Comparison of ENCODE assay signal across 15 cellular contexts in genomic region chr1:41657679-41658078, GRCh38.
DNase-seq lines count a peak whose midpoint lies in the region; TF ChIP-seq lines count a peak whose summit lies in the region.
"Had no signal": no experiment of that assay in that cellular context is flagged by ENCODE, and none has a peak within 500 bp of the region (broad histone marks: within the 10 kb centered on the region; RNA-seq: fewer than 3 reads in every experiment).

No MANE protein-coding gene starts in this region.

- intact Hi-C loops in activated CD4-positive, alpha-beta memory T cell treated with anti-CD3 and anti-CD28 coated beads for 36 hours (cut with micrococcal nuclease): no loop called here
- intact Hi-C loops in dendritic cell treated with granulocyte-macrophage colony-stimulating factor and Interleukin-4, amounts not matched to agents 40 ng/mL and 50 ng/mL, for 4 days (cut with micrococcal nuclease): loop anchor here (2.0 kb wide), 1 partner anchor 71 kb away; no protein-coding TSS in a partner anchor

- H3K4me2 ChIP-seq in BLaER1 treated with 17β-estradiol and CSF1 and Interleukin-3, amounts not matched to agents 10 nM and 100 nM: peak overlapping the region; percentile 76 to 99 (median 97)
- no peak overlapping the region for H3K4me2 ChIP-seq in OCI-LY1 (ENCODE audit: low read length)

- H3K9me3 ChIP-seq in BLaER1 treated with 17β-estradiol and CSF1 and Interleukin-3, amounts not matched to agents 10 nM and 100 nM (replicated peaks in 1 of 11): no peaks in the 10 kb centered on the region
- H3K9me3 ChIP-seq in OCI-LY1 (ENCODE audit: low read length): no peaks in the 10 kb centered on the region
- H3K9me3 ChIP-seq: left lung, mucosa of descending colon had no signal

- CTCF ChIA-PET in activated CD4-positive, alpha-beta memory T cell treated with anti-CD3 and anti-CD28 coated beads for 36 hours (lab: Charles Lee): interaction anchor here (1.2 to 1.8 kb wide), 3 partner anchors 16 to 84 kb away, joined by 3 to 10 read pairs (median 5); no protein-coding TSS in a partner anchor
- CTCF ChIA-PET in activated CD4-positive, alpha-beta memory T cell treated with anti-CD3 and anti-CD28 coated beads, Interleukin-2, amount 10 ng/mL, durations not matched to agents 7 days and 5 days (lab: Charles Lee): interaction anchor here (1.5 kb wide), 1 partner anchor 16 kb away, joined by 3 read pairs; no protein-coding TSS in a partner anchor

- 0 out of 22 replicates have a peak, but pooled peaks cover 0 to 5% (median 0%) of the 10 kb centered on the region in 11 experiments for H3K36me3 ChIP-seq in BLaER1 treated with 17β-estradiol and CSF1 and Interleukin-3, amounts not matched to agents 10 nM and 100 nM
- no peaks in the 10 kb centered on the region for H3K36me3 ChIP-seq in OCI-LY1 (ENCODE audit: insufficient read depth, low read length)
- H3K36me3 ChIP-seq: left lung had no signal

- H3K36me3 Mint-ChIP-seq in activated CD4-positive, alpha-beta memory T cell treated with anti-CD3 and anti-CD28 coated beads for 36 hours: peaks cover 40% of the 10 kb centered on the region
- H3K36me3 Mint-ChIP-seq in activated CD4-positive, alpha-beta memory T cell treated with anti-CD3 and anti-CD28 coated beads, Interleukin-2, amount 10 ng/mL, durations not matched to agents 7 days and 5 days (ENCODE audit: low read depth): peaks cover 36% of the 10 kb centered on the region
- H3K36me3 Mint-ChIP-seq in dendritic cell treated with granulocyte-macrophage colony-stimulating factor and Interleukin-4, amounts not matched to agents 40 ng/mL and 50 ng/mL, for 4 days (ENCODE audit: low read depth): peaks cover 22% of the 10 kb centered on the region
- no peaks in the 10 kb centered on the region for H3K36me3 Mint-ChIP-seq in nephron progenitor cell (ENCODE audit: low read depth)

- H3K4me1 Mint-ChIP-seq in activated CD4-positive, alpha-beta memory T cell treated with anti-CD3 and anti-CD28 coated beads for 36 hours (ENCODE audit: low read depth): peaks cover 77% of the 10 kb centered on the region
- H3K4me1 Mint-ChIP-seq in activated CD4-positive, alpha-beta memory T cell treated with anti-CD3 and anti-CD28 coated beads, Interleukin-2, amount 10 ng/mL, durations not matched to agents 7 days and 5 days: peaks cover 75% of the 10 kb centered on the region
- peaks cover 83% of the 10 kb centered on the region for H3K4me1 Mint-ChIP-seq in dendritic cell treated with granulocyte-macrophage colony-stimulating factor and Interleukin-4, amounts not matched to agents 40 ng/mL and 50 ng/mL, for 4 days (ENCODE audit: low read depth)
- peaks cover 27% of the 10 kb centered on the region for H3K4me1 Mint-ChIP-seq in nephron progenitor cell

- no peak for TF ChIP-seq CTCF in OCI-LY1 (IDR thresholded peaks at IDR 0.05; ENCODE audit: low read length)
- TF ChIP-seq CTCF in nephron progenitor cell (IDR thresholded peaks at IDR 0.05): no peak

- DNase-seq in activated CD4-positive, alpha-beta memory T cell treated with anti-CD3 and anti-CD28 coated beads for 36 hours: no peak
- DNase-seq in activated CD4-positive, alpha-beta memory T cell treated with anti-CD3 and anti-CD28 coated beads, Interleukin-2, amount 10 ng/mL, durations not matched to agents 7 days and 5 days: no peak
- DNase-seq in epidermal melanocyte (ENCODE audit: insufficient read length, low spot score) (no peak), nephron progenitor cell (no peak), amniotic stem cell (lab: John Stamatoyannopoulos, UW) (no peak)
- DNase-seq: ACHN, erythroblast, NCI-H1417, NCI-H2227 treated with DMSO at 0.1 percent for 48 hours, SHP77 had no signal

- H2AFZ ChIP-seq in OCI-LY1 (ENCODE audit: low read length): no peak overlapping the region

- H3K27me3 ChIP-seq in BLaER1 treated with 17β-estradiol and CSF1 and Interleukin-3, amounts not matched to agents 10 nM and 100 nM: peaks cover 0 to 3% (median 0%) of the 10 kb centered on the region in 11 experiments; a peak in 1 of 22 replicates
- H3K27me3 ChIP-seq in OCI-LY1 (ENCODE audit: insufficient read depth, low read length): no peaks in the 10 kb centered on the region

- H3K9me3 Mint-ChIP-seq in activated CD4-positive, alpha-beta memory T cell treated with anti-CD3 and anti-CD28 coated beads for 36 hours: no peaks in the 10 kb centered on the region
- no peaks in the 10 kb centered on the region for H3K9me3 Mint-ChIP-seq in activated CD4-positive, alpha-beta memory T cell treated with anti-CD3 and anti-CD28 coated beads, Interleukin-2, amount 10 ng/mL, durations not matched to agents 7 days and 5 days
- H3K9me3 Mint-ChIP-seq in dendritic cell treated with granulocyte-macrophage colony-stimulating factor and Interleukin-4, amounts not matched to agents 40 ng/mL and 50 ng/mL, for 4 days: no peaks in the 10 kb centered on the region
- no peaks in the 10 kb centered on the region for H3K9me3 Mint-ChIP-seq in nephron progenitor cell

- H3K27ac Mint-ChIP-seq in activated CD4-positive, alpha-beta memory T cell treated with anti-CD3 and anti-CD28 coated beads for 36 hours: peak overlapping the region; percentile 55
- H3K27ac Mint-ChIP-seq in activated CD4-positive, alpha-beta memory T cell treated with anti-CD3 and anti-CD28 coated beads, Interleukin-2, amount 10 ng/mL, durations not matched to agents 7 days and 5 days: no peak overlapping the region
- H3K27ac Mint-ChIP-seq in dendritic cell treated with granulocyte-macrophage colony-stimulating factor and Interleukin-4, amounts not matched to agents 40 ng/mL and 50 ng/mL, for 4 days: peak overlapping the region; percentile 81
- H3K27ac Mint-ChIP-seq in nephron progenitor cell: no peak overlapping the region

- H3K4me3 ChIP-seq in BLaER1 treated with 17β-estradiol and CSF1 and Interleukin-3, amounts not matched to agents 10 nM and 100 nM: no peak overlapping the region
- H3K4me3 ChIP-seq in OCI-LY1 (ENCODE audit: low read depth, low read length, poor library complexity, severe bottlenecking): no peak overlapping the region
- H3K4me3 ChIP-seq: left lung, mucosa of descending colon had no signal

- 0 out of 22 replicates have a peak overlapping the region, but pooled peaks of 2 of the 11 experiments have one; percentile 35 to 50 for H3K9ac ChIP-seq in BLaER1 treated with 17β-estradiol and CSF1 and Interleukin-3, amounts not matched to agents 10 nM and 100 nM
- no peak overlapping the region for H3K9ac ChIP-seq in OCI-LY1 (ENCODE audit: low read length)

- H3K27me3 Mint-ChIP-seq in activated CD4-positive, alpha-beta memory T cell treated with anti-CD3 and anti-CD28 coated beads for 36 hours: no peaks in the 10 kb centered on the region
- H3K27me3 Mint-ChIP-seq in activated CD4-positive, alpha-beta memory T cell treated with anti-CD3 and anti-CD28 coated beads, Interleukin-2, amount 10 ng/mL, durations not matched to agents 7 days and 5 days: no peaks in the 10 kb centered on the region
- peaks cover 4% of the 10 kb centered on the region for H3K27me3 Mint-ChIP-seq in dendritic cell treated with granulocyte-macrophage colony-stimulating factor and Interleukin-4, amounts not matched to agents 40 ng/mL and 50 ng/mL, for 4 days
- peaks cover 28% of the 10 kb centered on the region for H3K27me3 Mint-ChIP-seq in nephron progenitor cell (ENCODE audit: low read depth, poor library complexity)

- POLR2A ChIA-PET in activated CD4-positive, alpha-beta memory T cell treated with anti-CD3 and anti-CD28 coated beads for 36 hours (lab: Charles Lee): no interaction called here
- POLR2A ChIA-PET in activated CD4-positive, alpha-beta memory T cell treated with anti-CD3 and anti-CD28 coated beads, Interleukin-2, amount 10 ng/mL, durations not matched to agents 7 days and 5 days (lab: Charles Lee): interaction anchor here (1.3 to 2.9 kb wide), 3 partner anchors 11 to 26 kb away, joined by 3 to 13 read pairs (median 9); no protein-coding TSS in a partner anchor

- peaks cover 0 to 76% (median 29%) of the 10 kb centered on the region in 11 experiments; a peak in 10 of 22 replicates for H4K20me1 ChIP-seq in BLaER1 treated with 17β-estradiol and CSF1 and Interleukin-3, amounts not matched to agents 10 nM and 100 nM
- H4K20me1 ChIP-seq in OCI-LY1 (ENCODE audit: insufficient read depth, low read length): no peaks in the 10 kb centered on the region

- peaks cover 82 to 93% (median 91%) of the 10 kb centered on the region in 10 experiments for H3K4me1 ChIP-seq in BLaER1 treated with 17β-estradiol and CSF1 and Interleukin-3, amounts not matched to agents 10 nM and 100 nM
- H3K4me1 ChIP-seq in OCI-LY1 (ENCODE audit: insufficient read depth, low read length, severe bottlenecking): peaks cover 85% of the 10 kb centered on the region

- H3K79me2 ChIP-seq in OCI-LY1 (ENCODE audit: insufficient read depth, low read length): peaks cover 14% of the 10 kb centered on the region; the same call in 1 of the 2 replicates

- peak overlapping the region in 4 of 11 experiments; percentile 7 to 47 (median 26); a peak in 3 of 22 replicates for H3K27ac ChIP-seq in BLaER1 treated with 17β-estradiol and CSF1 and Interleukin-3, amounts not matched to agents 10 nM and 100 nM
- peak overlapping the region; percentile 75 for H3K27ac ChIP-seq in OCI-LY1 (ENCODE audit: low read depth, low read length, poor library complexity, severe bottlenecking)
- H3K27ac ChIP-seq: left lung had no signal

- no peaks in the 10 kb centered on the region for H3F3A ChIP-seq in OCI-LY1 (ENCODE audit: insufficient read depth, low read length)

- H3K4me3 Mint-ChIP-seq in activated CD4-positive, alpha-beta memory T cell treated with anti-CD3 and anti-CD28 coated beads for 36 hours: peak overlapping the region; percentile 94
- no peak overlapping the region for H3K4me3 Mint-ChIP-seq in activated CD4-positive, alpha-beta memory T cell treated with anti-CD3 and anti-CD28 coated beads, Interleukin-2, amount 10 ng/mL, durations not matched to agents 7 days and 5 days
- no peak overlapping the region for H3K4me3 Mint-ChIP-seq in dendritic cell treated with granulocyte-macrophage colony-stimulating factor and Interleukin-4, amounts not matched to agents 40 ng/mL and 50 ng/mL, for 4 days
- H3K4me3 Mint-ChIP-seq in nephron progenitor cell: no peak overlapping the region

- no peaks in the 10 kb centered on the region for H3K9me2 ChIP-seq in OCI-LY1 (ENCODE audit: low read depth, low read length)

Comparison
In these comparisons a context has a peak if more than half of its experiments do, and no peak if none do; other contexts are left out.
1. H3K27ac Mint-ChIP-seq: peak in activated CD4-positive, alpha-beta memory T cell treated with anti-CD3 and anti-CD28 coated beads for 36 hours (single experiment) and dendritic cell treated with granulocyte-macrophage colony-stimulating factor and Interleukin-4, amounts not matched to agents 40 ng/mL and 50 ng/mL, for 4 days (single experiment); none in activated CD4-positive, alpha-beta memory T cell treated with anti-CD3 and anti-CD28 coated beads, Interleukin-2, amount 10 ng/mL, durations not matched to agents 7 days and 5 days (single experiment) and nephron progenitor cell (single experiment).